Comparison of ENCODE assay signal across 9 cellular contexts in the genomic region with DNA sequence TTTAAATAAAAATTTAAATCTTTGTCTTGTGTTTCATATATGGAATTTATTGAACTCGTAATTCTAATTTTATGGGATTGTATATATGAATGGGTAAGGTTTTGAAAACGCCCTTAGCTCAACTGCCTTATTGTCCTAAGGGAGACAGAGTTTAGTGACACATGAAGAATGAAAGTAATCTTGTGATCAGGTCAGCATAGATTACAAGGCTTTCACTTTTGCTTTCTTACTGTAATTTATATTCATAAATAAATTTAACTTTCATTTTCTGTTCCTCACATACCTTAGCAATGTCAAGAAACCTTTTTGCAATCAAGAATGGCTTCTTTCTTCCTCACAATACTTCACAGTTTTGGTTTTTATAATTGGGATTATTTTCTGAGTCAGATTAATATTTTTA. TPM values are rescaled to one million over a fixed set of nuclear protein-coding genes. Genes with fewer than 3 reads are reported as not detected.
DNase-seq lines count a peak whose midpoint lies in the region; ATAC-seq and TF ChIP-seq lines count a peak whose summit lies in the region.
"Had no signal": no experiment of that assay in that cellular context is flagged by ENCODE, and none has a peak within 500 bp of the region (broad histone marks: within the 10 kb centered on the region; RNA-seq: fewer than 3 reads in every experiment).

No MANE protein-coding gene starts in this region.

- no peaks in the 10 kb centered on the region for H3K9me3 ChIP-seq in DND-41 (ENCODE audit: insufficient read depth, low read length, severe bottlenecking)
- no peaks in the 10 kb centered on the region for H3K9me3 ChIP-seq in esophagus squamous epithelium
- H3K9me3 ChIP-seq: adrenal gland had no signal

- peaks cover 59% of the 10 kb centered on the region for H3K79me2 ChIP-seq in DND-41 (ENCODE audit: insufficient read depth, low read length)

- TF ChIP-seq POLR2A in esophagus squamous epithelium (IDR thresholded peaks at IDR 0.05): no peak

- H3K9me3 Mint-ChIP-seq in activated T-helper 17 cell treated with anti-CD3 and anti-CD28 coated beads, Interleukin-2, amount 50 U/mL, for 72 hours: no peaks in the 10 kb centered on the region
- H3K9me3 Mint-ChIP-seq in HFFc6: no peaks in the 10 kb centered on the region

- H3K9ac ChIP-seq in DND-41 (ENCODE audit: low read depth, low read length): no peak overlapping the region

- no peaks in the 10 kb centered on the region; the same call in 1 of the 2 replicates for H4K20me1 ChIP-seq in DND-41 (ENCODE audit: insufficient read depth, low read length)

- ATAC-seq in DND-41 (ENCODE audit: insufficient read depth, low read depth) (peak; percentile 83), GM19324 (IDR thresholded peaks at IDR 0.05; ENCODE audit: low FRiP score, unreplicated experiment) (peak; percentile 86), HG02981 (IDR thresholded peaks at IDR 0.05; ENCODE audit: unreplicated experiment) (peak; percentile 94)
- ATAC-seq in activated T-helper 17 cell treated with anti-CD3 and anti-CD28 coated beads, Interleukin-2, amount 50 U/mL, for 72 hours (replicated peaks): peak; percentile 75

- H3K4me3 ChIP-seq in DND-41 (ENCODE audit: low read depth in 1 of 2, low read length in 2 of 2): no peak overlapping the region
- H3K4me3 ChIP-seq in esophagus squamous epithelium: no peak overlapping the region
- H3K4me3 ChIP-seq: adrenal gland had no signal

- no peak overlapping the region for H3K27ac Mint-ChIP-seq in activated T-helper 17 cell treated with anti-CD3 and anti-CD28 coated beads, Interleukin-2, amount 50 U/mL, for 72 hours
- no peak overlapping the region for H3K27ac Mint-ChIP-seq in HFFc6

- H3K4me1 Mint-ChIP-seq in activated T-helper 17 cell treated with anti-CD3 and anti-CD28 coated beads, Interleukin-2, amount 50 U/mL, for 72 hours: peaks cover 14% of the 10 kb centered on the region
- H3K4me1 Mint-ChIP-seq in HFFc6 (ENCODE audit: low read depth): no peaks in the 10 kb centered on the region

- no peak for TF ChIP-seq CTCF in DND-41 (IDR thresholded peaks at IDR 0.05; ENCODE audit: borderline replicate concordance, extremely low read depth, low read length, poor library complexity, severe bottlenecking)
- no peak for TF ChIP-seq CTCF in esophagus squamous epithelium (IDR thresholded peaks at IDR 0.05)
- no peak for TF ChIP-seq CTCF in HFFc6 (IDR thresholded peaks at IDR 0.05)

- no peak overlapping the region for H2AFZ ChIP-seq in DND-41 (ENCODE audit: low read depth, low read length)

- peaks cover 43% of the 10 kb centered on the region for H3K36me3 ChIP-seq in DND-41 (ENCODE audit: insufficient read depth, low read length)
- peaks cover 0 to 32% (median 0%) of the 10 kb centered on the region in 3 donors for H3K36me3 ChIP-seq in esophagus squamous epithelium
- H3K36me3 ChIP-seq: adrenal gland had no signal

- no peak overlapping the region for H3K4me3 Mint-ChIP-seq in activated T-helper 17 cell treated with anti-CD3 and anti-CD28 coated beads, Interleukin-2, amount 50 U/mL, for 72 hours
- no peak overlapping the region for H3K4me3 Mint-ChIP-seq in HFFc6

- peaks cover 3% of the 10 kb centered on the region for H3K4me1 ChIP-seq in DND-41 (ENCODE audit: insufficient read depth, low read length)
- peaks cover 0 to 5% (median 0%) of the 10 kb centered on the region in 3 donors for H3K4me1 ChIP-seq in esophagus squamous epithelium

- H3K4me2 ChIP-seq in DND-41 (ENCODE audit: insufficient read depth, low read length): no peak overlapping the region

- 83% methylated on average over 2 of the region's 2 CpGs for WGBS in esophagus squamous epithelium, 2 donors

- DNase-seq in DND-41 (no peak), esophagus squamous epithelium (lab: John Stamatoyannopoulos, UW) (no peak), HFFc6 (no peak), NCI-H510A treated with DMSO at 0.1 percent for 48 hours (lab: John Stamatoyannopoulos, UW) (no peak)
- DNase-seq in activated CD4-positive, alpha-beta T cell treated with anti-CD3 and anti-CD28 coated beads for 48 hours: no peak
- DNase-seq: adrenal gland had no signal

- H3K27ac ChIP-seq in DND-41 (ENCODE audit: low read length) (no peak overlapping the region), esophagus squamous epithelium (no peak overlapping the region)
- H3K27ac ChIP-seq: adrenal gland had no signal

- peaks cover 76% of the 10 kb centered on the region for H3K36me3 Mint-ChIP-seq in activated T-helper 17 cell treated with anti-CD3 and anti-CD28 coated beads, Interleukin-2, amount 50 U/mL, for 72 hours (ENCODE audit: low read depth)
- H3K36me3 Mint-ChIP-seq in HFFc6 (ENCODE audit: low read depth): peaks cover 20% of the 10 kb centered on the region

- intact Hi-C loops in esophagus squamous epithelium (cut with DNase I): no loop called here

- no peaks in the 10 kb centered on the region for H3K27me3 Mint-ChIP-seq in activated T-helper 17 cell treated with anti-CD3 and anti-CD28 coated beads, Interleukin-2, amount 50 U/mL, for 72 hours
- H3K27me3 Mint-ChIP-seq in HFFc6 (ENCODE audit: insufficient read depth): no peaks in the 10 kb centered on the region; the same call in 1 of the 2 replicates

- H3K27me3 ChIP-seq in DND-41 (ENCODE audit: insufficient read depth, low read length, poor library complexity) (no peaks in the 10 kb centered on the region), esophagus squamous epithelium (no peaks in the 10 kb centered on the region)
- H3K27me3 ChIP-seq: adrenal gland had no signal

RNA-seq across cellular contexts. Expression of a gene that starts 14.4 kb away (rescaled TPM):
- total RNA-seq in activated T-helper 17 cell treated with anti-CD3 and anti-CD28 coated beads, Interleukin-2, amount 50 U/mL, for 72 hours: 1 to 10 TPM; 7.9 to 8.7 TPM
- 1 to 10 TPM; 1.1 to 8.2 (median 3.2) TPM for total RNA-seq in esophagus squamous epithelium
- total RNA-seq in HFFc6 (2021; fragmentation: NEBNext Ultra II Directional; extraction: Animal tissue kit (Norgen Biotek cat#: 25700)): 1 to 10 TPM; 6.7 to 9.7 (median 8.8) TPM

RNA-seq across cellular contexts. Expression of a gene that starts 26.8 kb away (rescaled TPM):
- total RNA-seq in activated T-helper 17 cell treated with anti-CD3 and anti-CD28 coated beads, Interleukin-2, amount 50 U/mL, for 72 hours: 10 to 100 TPM; 16.3 to 21.6 TPM
- total RNA-seq in esophagus squamous epithelium: 10 to 100 TPM in 1 of 4 donors, 1 to 10 TPM in 3; 8.3 to 10.2 (median 9.8) TPM
- 10 to 100 TPM in 1 of 6 experiments, 1 to 10 TPM in 5; 7.7 to 10.2 (median 9.0) TPM for total RNA-seq in HFFc6 (2021; fragmentation: NEBNext Ultra II Directional; extraction: Animal tissue kit (Norgen Biotek cat#: 25700))
